21 cellular contexts compared by ENCODE assay signal in genomic region chr1:117633423-117633822, GRCh38. TPM values are rescaled to one million over a fixed set of nuclear protein-coding genes. Genes with fewer than 3 reads are reported as not detected.
DNase-seq lines count a peak whose midpoint lies in the region; ATAC-seq, FAIRE-seq and TF ChIP-seq lines count a peak whose summit lies in the region.
"Had no signal": no experiment of that assay in that cellular context is flagged by ENCODE, and none has a peak within 500 bp of the region (broad histone marks: within the 10 kb centered on the region; RNA-seq: fewer than 3 reads in every experiment).

No MANE protein-coding gene starts in this region.

- 78 to 82% (median 82%) methylated on average over 7 of the region's 7 CpGs for WGBS in small intestine, 3 donors

- peaks cover 85% of the 10 kb centered on the region for H3K4me1 ChIP-seq in MM.1S (ENCODE audit: low read length)
- H3K4me1 ChIP-seq in duodenal mucosa (ENCODE audit: control insufficient read depth in 1 of 2, insufficient read depth in 2 of 2, low read length in 2 of 2), result no peaks in the 10 kb centered on the region
- no peaks in the 10 kb centered on the region for H3K4me1 ChIP-seq in small intestine (ENCODE audit: control insufficient read depth in 2 of 2, insufficient read depth in 1 of 2, low read depth in 1 of 2, low read length in 1 of 2)
- H3K4me1 ChIP-seq: colonic mucosa, HAP-1 had no signal

- no peaks in the 10 kb centered on the region for H3K36me3 Mint-ChIP-seq in neural crest cell (ENCODE audit: low read depth)
- H3K36me3 Mint-ChIP-seq: WTC11 had no signal

- no peak overlapping the region for H2AFZ ChIP-seq in MM.1S (ENCODE audit: low read length)

- H3K4me3 ChIP-seq in MM.1S (ENCODE audit: low read length) (peak overlapping the region; percentile 40; the same call in 1 of the 2 replicates), duodenal mucosa (ENCODE audit: low read depth in 1 of 2, low read length in 2 of 2) (no peak overlapping the region), small intestine (ENCODE audit: low read depth in 1 of 2, low read length in 2 of 2) (no peak overlapping the region)
- H3K4me3 ChIP-seq: colonic mucosa, HAP-1, thoracic aorta had no signal

- H3K27me3 Mint-ChIP-seq in neural crest cell (ENCODE audit: low read depth), result peaks cover 2% of the 10 kb centered on the region
- H3K27me3 Mint-ChIP-seq: memory B cell had no signal

- H3K4me3 Mint-ChIP-seq in neural crest cell, result no peak overlapping the region
- H3K4me3 Mint-ChIP-seq: nephron progenitor cell, WTC11 had no signal

- peak overlapping the region; percentile 100 for H3K27ac ChIP-seq in MM.1S (ENCODE audit: low read length)
- H3K27ac ChIP-seq in duodenal mucosa (ENCODE audit: low read depth, low read length), result peak overlapping the region; percentile 17
- H3K27ac ChIP-seq in small intestine (ENCODE audit: low read depth in 1 of 2, low read length in 1 of 2), result peak overlapping the region in 1 of 2 donors; percentile 71
- H3K27ac ChIP-seq: colonic mucosa, RWPE1, thoracic aorta had no signal

- H3K9ac ChIP-seq in MM.1S (ENCODE audit: low read length), result peak overlapping the region; percentile 100
- H3K9ac ChIP-seq in duodenal mucosa (ENCODE audit: low read depth in 1 of 2, low read length in 2 of 2), result no peak overlapping the region

- H3K79me2 ChIP-seq in MM.1S (ENCODE audit: low read length), result peaks cover 55% of the 10 kb centered on the region

- H3K4me1 Mint-ChIP-seq in neural crest cell, result no peaks in the 10 kb centered on the region

- no peak for TF ChIP-seq CTCF in MM.1S (IDR thresholded peaks at IDR 0.05; ENCODE audit: low read length)
- no peak for TF ChIP-seq CTCF in neural crest cell (conservative IDR thresholded peaks at IDR 0.05)

- H3K27me3 ChIP-seq in MM.1S (replicated peaks; ENCODE audit: insufficient read depth, low read length) (no peaks in the 10 kb centered on the region), duodenal mucosa (ENCODE audit: control insufficient read depth in 1 of 2, insufficient read depth in 2 of 2, low read length in 2 of 2) (no peaks in the 10 kb centered on the region), small intestine (ENCODE audit: control insufficient read depth in 2 of 2, insufficient read depth in 2 of 2, low read length in 2 of 2) (no peaks in the 10 kb centered on the region)
- H3K27me3 ChIP-seq: colonic mucosa had no signal

- ATAC-seq in GM18517 (IDR thresholded peaks at IDR 0.05; ENCODE audit: unreplicated experiment), result peak; percentile 56
- ATAC-seq in HG02938 (IDR thresholded peaks at IDR 0.05; ENCODE audit: unreplicated experiment), result no peak
- no peak for ATAC-seq in HG03457 (IDR thresholded peaks at IDR 0.05; ENCODE audit: unreplicated experiment)

- FAIRE-seq in small intestine (lab: Jason Lieb, UNC), result no peak
- FAIRE-seq: astrocyte had no signal

- DNase-seq in MM.1S, result peak; percentile 66
- no peak for DNase-seq in neural crest cell (ENCODE audit: low read depth, low spot score)
- DNase-seq in DMS114 treated with DMSO at 0.1 percent for 48 hours (lab: John Stamatoyannopoulos, UW; ENCODE audit: unreplicated experiment), result no peak
- no peak for DNase-seq in small intestine
- DNase-seq: activated naive CD4-positive, alpha-beta T cell treated with Interleukin-2 at 50 U/mL for 16 hours; Calu3; colonic mucosa; NCI-H2107; nephron progenitor cell; stimulated activated CD4-positive, alpha-beta T cell treated with anti-CD3 and anti-CD28 coated beads, Interleukin-4, amount 100 ng/mL, for 1 hour; stimulated activated CD8-positive, alpha-beta memory T cell treated with anti-CD3 and anti-CD28 coated beads, Interleukin-4, amount 100 ng/mL, for 48 hours had no signal

- peaks cover 59% of the 10 kb centered on the region for H3F3A ChIP-seq in MM.1S (ENCODE audit: insufficient read depth, low read length)

- H3K9me3 Mint-ChIP-seq in neural crest cell, result no peaks in the 10 kb centered on the region
- H3K9me3 Mint-ChIP-seq: nephron progenitor cell, WTC11 had no signal

- no peaks in the 10 kb centered on the region for H3K9me2 ChIP-seq in MM.1S (replicated peaks; ENCODE audit: insufficient read depth, low read length)

- H3K4me2 ChIP-seq in MM.1S (ENCODE audit: low read depth, low read length), result peak overlapping the region; percentile 94

- H3K36me3 ChIP-seq in MM.1S (replicated peaks; ENCODE audit: insufficient read depth, low read length) (no peaks in the 10 kb centered on the region), duodenal mucosa (ENCODE audit: control insufficient read depth in 1 of 2, insufficient read depth in 2 of 2, low read length in 2 of 2) (no peaks in the 10 kb centered on the region), small intestine (ENCODE audit: control insufficient read depth in 2 of 2, insufficient read depth in 2 of 2, low read length in 2 of 2) (no peaks in the 10 kb centered on the region)
- H3K36me3 ChIP-seq: colonic mucosa, HAP-1, thoracic aorta had no signal

- H3K27ac Mint-ChIP-seq in neural crest cell (ENCODE audit: unreplicated experiment), result peak overlapping the region; percentile 50
- H3K27ac Mint-ChIP-seq: nephron progenitor cell, WTC11 had no signal

- no peaks in the 10 kb centered on the region for H4K20me1 ChIP-seq in MM.1S (ENCODE audit: insufficient read depth, low read length)

- H3K9me3 ChIP-seq in MM.1S (replicated peaks; ENCODE audit: insufficient read depth, low read length), result no peaks in the 10 kb centered on the region
- no peaks in the 10 kb centered on the region for H3K9me3 ChIP-seq in duodenal mucosa (ENCODE audit: control insufficient read depth in 1 of 2, low read length in 2 of 2)
- no peaks in the 10 kb centered on the region for H3K9me3 ChIP-seq in small intestine (ENCODE audit: control insufficient read depth, low read depth)
- H3K9me3 ChIP-seq: colonic mucosa, HAP-1, thoracic aorta had no signal

RNA-seq across cellular contexts. Expression of gene TENT5C, which starts 27.6 kb away (rescaled TPM):
- total RNA-seq in neural crest cell, result 1.3 and 1.4 TPM in 2 replicates
- 1 to 10 TPM; 2.2 to 4.6 (median 3.1) TPM for polyA plus RNA-seq in small intestine
